Comparison of ENCODE assay signal across 9 cellular contexts in the genomic region with DNA sequence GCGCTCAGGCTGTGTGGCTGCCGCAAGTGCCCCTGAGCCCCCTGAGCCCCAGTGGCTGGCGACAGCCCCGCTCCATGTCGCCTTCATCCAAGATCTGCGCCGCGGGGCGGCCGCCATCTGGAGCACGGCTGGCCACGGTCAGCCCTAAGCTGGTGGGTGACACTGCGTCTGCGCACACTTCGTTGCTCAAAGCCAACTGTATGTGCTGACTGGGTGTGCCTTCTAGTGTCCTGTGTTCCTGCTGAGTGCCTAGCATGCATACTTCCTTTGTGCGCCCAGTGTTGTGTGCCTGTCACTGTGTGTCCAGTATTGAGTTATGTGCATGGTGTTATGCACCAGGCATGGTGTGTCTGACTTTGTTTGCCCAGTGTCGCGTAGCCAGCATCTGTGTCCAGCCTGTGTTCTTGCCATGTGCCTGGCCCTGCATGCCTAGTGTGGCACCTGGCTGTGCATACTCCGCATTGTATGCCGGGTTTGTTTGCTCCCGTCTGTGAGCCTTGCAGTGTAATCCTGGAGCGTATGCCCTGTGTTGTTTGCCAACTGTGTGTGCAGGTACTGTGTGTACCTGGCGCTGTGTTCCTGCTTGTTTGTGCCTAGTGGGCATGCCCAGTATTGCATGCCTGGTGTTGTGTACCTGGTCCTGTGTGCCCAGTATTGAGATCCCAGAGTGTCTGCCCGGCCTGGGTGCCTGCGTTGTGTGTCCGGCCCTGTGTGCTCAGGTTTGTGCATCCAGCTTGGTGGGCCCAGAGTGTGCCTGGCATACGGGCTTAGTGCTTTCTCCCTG. TPM values are rescaled to one million over a fixed set of nuclear protein-coding genes. Genes with fewer than 3 reads are reported as not detected.
DNase-seq lines count a peak whose midpoint lies in the region; ATAC-seq and TF ChIP-seq lines count a peak whose summit lies in the region.
"Had no signal": no experiment of that assay in that cellular context is flagged by ENCODE, and none has a peak within 500 bp of the region (broad histone marks: within the 10 kb centered on the region; RNA-seq: fewer than 3 reads in every experiment).

No MANE protein-coding gene starts in this region.

- no peak overlapping the region for H3K27ac Mint-ChIP-seq in activated CD8-positive, alpha-beta T cell treated with anti-CD3 and anti-CD28 coated beads for 36 hours
- H3K27ac Mint-ChIP-seq in activated CD8-positive, alpha-beta T cell treated with anti-CD3 and anti-CD28 coated beads, Interleukin-2, amount 10 ng/mL, durations not matched to agents 7 days and 5 days, result no peak overlapping the region

- POLR2A ChIA-PET in activated CD8-positive, alpha-beta T cell treated with anti-CD3 and anti-CD28 coated beads for 36 hours (lab: Charles Lee), result interaction anchor here (0.6 kb wide), 1 partner anchor 96 kb away, joined by 4 read pairs; no protein-coding TSS in a partner anchor
- POLR2A ChIA-PET in activated CD8-positive, alpha-beta T cell treated with anti-CD3 and anti-CD28 coated beads, Interleukin-2, amount 10 ng/mL, durations not matched to agents 7 days and 5 days (lab: Charles Lee), result no interaction called here

- H3K9me3 Mint-ChIP-seq in activated CD8-positive, alpha-beta T cell treated with anti-CD3 and anti-CD28 coated beads for 36 hours, result no peaks in the 10 kb centered on the region
- no peaks in the 10 kb centered on the region for H3K9me3 Mint-ChIP-seq in activated CD8-positive, alpha-beta T cell treated with anti-CD3 and anti-CD28 coated beads, Interleukin-2, amount 10 ng/mL, durations not matched to agents 7 days and 5 days (ENCODE audit: insufficient read depth)

- no peak overlapping the region for H3K9ac ChIP-seq in OCI-LY3 (ENCODE audit: low read length)

- H3K9me3 ChIP-seq in OCI-LY3 (ENCODE audit: insufficient read depth, low read length) (no peaks in the 10 kb centered on the region), heart left ventricle (no peaks in the 10 kb centered on the region)

- no peak for TF ChIP-seq POLR2A in heart left ventricle (IDR thresholded peaks at IDR 0.05)

- H3K27me3 Mint-ChIP-seq in activated CD8-positive, alpha-beta T cell treated with anti-CD3 and anti-CD28 coated beads for 36 hours, result peaks cover 24% of the 10 kb centered on the region
- peaks cover 10% of the 10 kb centered on the region for H3K27me3 Mint-ChIP-seq in activated CD8-positive, alpha-beta T cell treated with anti-CD3 and anti-CD28 coated beads, Interleukin-2, amount 10 ng/mL, durations not matched to agents 7 days and 5 days (ENCODE audit: low read depth)

- H3K27me3 ChIP-seq in OCI-LY3 (ENCODE audit: low read depth, low read length) (no peaks in the 10 kb centered on the region), heart left ventricle (peaks cover 0 to 39% (median 10%) of the 10 kb centered on the region in 9 donors)

- peak; percentile 25 for DNase-seq in activated CD8-positive, alpha-beta T cell treated with anti-CD3 and anti-CD28 coated beads for 36 hours
- DNase-seq in activated CD8-positive, alpha-beta T cell treated with anti-CD3 and anti-CD28 coated beads, Interleukin-2, amount 10 ng/mL, durations not matched to agents 7 days and 5 days, result no peak
- DNase-seq in heart left ventricle (no peak), superior temporal gyrus (ENCODE audit: extremely low spot score) (peak; percentile 50), GM13977 (ENCODE audit: low spot score) (no peak)
- no peak for DNase-seq in stimulated activated CD4-positive, alpha-beta T cell treated with anti-CD3 and anti-CD28 coated beads, Interleukin-2, amount 100 ng/mL, for 48 hours

- intact Hi-C loops in activated CD8-positive, alpha-beta T cell treated with anti-CD3 and anti-CD28 coated beads for 36 hours (cut with micrococcal nuclease), result no loop called here
- intact Hi-C loops in heart left ventricle (cut with DNase I), result loop anchor here in 5 of 10 donors (5.0 to 10.0 kb wide), 4 partner anchors 61 to 401 kb away; no protein-coding TSS in a partner anchor

- peak; percentile 33 for TF ChIP-seq CTCF in activated CD8-positive, alpha-beta T cell treated with anti-CD3 and anti-CD28 coated beads for 36 hours (IDR thresholded peaks at IDR 0.05)
- TF ChIP-seq CTCF in OCI-LY3 (IDR thresholded peaks at IDR 0.05; ENCODE audit: low read depth, low read length) (no peak), heart left ventricle (IDR thresholded peaks at IDR 0.05) (peak in 1 of 12 donors; percentile 12), GM13977 (IDR thresholded peaks at IDR 0.05; ENCODE audit: extremely low read depth, insufficient read depth, missing control alignments) (no peak)

- no peaks in the 10 kb centered on the region for H4K20me1 ChIP-seq in OCI-LY3 (ENCODE audit: insufficient read depth, low read length)

- no peak overlapping the region for H3K4me3 ChIP-seq in OCI-LY3 (ENCODE audit: low read length)
- H3K4me3 ChIP-seq in heart left ventricle, result peak overlapping the region in 10 of 12 donors; percentile 8 to 38 (median 26)
- H3K4me3 ChIP-seq: cardiac muscle cell had no signal

- H3K4me1 Mint-ChIP-seq in activated CD8-positive, alpha-beta T cell treated with anti-CD3 and anti-CD28 coated beads for 36 hours (ENCODE audit: low read depth), result peaks cover 6% of the 10 kb centered on the region
- no peaks in the 10 kb centered on the region for H3K4me1 Mint-ChIP-seq in activated CD8-positive, alpha-beta T cell treated with anti-CD3 and anti-CD28 coated beads, Interleukin-2, amount 10 ng/mL, durations not matched to agents 7 days and 5 days (ENCODE audit: low read depth)

- no peaks in the 10 kb centered on the region for H3K79me2 ChIP-seq in OCI-LY3 (ENCODE audit: low read length)

- no peak overlapping the region for H3K27ac ChIP-seq in OCI-LY3 (ENCODE audit: low read length)
- H3K27ac ChIP-seq in heart left ventricle, result no peak overlapping the region
- H3K27ac ChIP-seq: cardiac muscle cell had no signal

- H2AFZ ChIP-seq in OCI-LY3 (ENCODE audit: low read depth, low read length), result no peak overlapping the region

- H3K4me2 ChIP-seq in OCI-LY3 (ENCODE audit: low read length), result peak overlapping the region; percentile 39; the same call in 1 of the 2 replicates

- WGBS in heart left ventricle, 4 donors, result 46 to 86% (median 54%) methylated on average over 11 to 27 of the region's 27 CpGs

- H3K36me3 Mint-ChIP-seq in activated CD8-positive, alpha-beta T cell treated with anti-CD3 and anti-CD28 coated beads for 36 hours (ENCODE audit: low read depth), result no peaks in the 10 kb centered on the region
- H3K36me3 Mint-ChIP-seq in activated CD8-positive, alpha-beta T cell treated with anti-CD3 and anti-CD28 coated beads, Interleukin-2, amount 10 ng/mL, durations not matched to agents 7 days and 5 days (ENCODE audit: low read depth), result no peaks in the 10 kb centered on the region

- H3K36me3 ChIP-seq in OCI-LY3 (replicated peaks; ENCODE audit: low read depth, low read length) (no peaks in the 10 kb centered on the region), heart left ventricle (no peaks in the 10 kb centered on the region)
- H3K36me3 ChIP-seq: cardiac muscle cell had no signal

- in situ Hi-C loops in GM13977 (cut with MboI; ENCODE audit: low pct_unique_long_range_greater_than_20kb, low sequenced_read_pairs, unreplicated experiment), result no loop called here

- CTCF ChIA-PET in activated CD8-positive, alpha-beta T cell treated with anti-CD3 and anti-CD28 coated beads for 36 hours (lab: Charles Lee), result interaction anchor here (1.0 to 1.9 kb wide), 5 partner anchors 8 to 769 kb away, joined by 3 to 7 read pairs (median 3); no protein-coding TSS in a partner anchor
- CTCF ChIA-PET in activated CD8-positive, alpha-beta T cell treated with anti-CD3 and anti-CD28 coated beads, Interleukin-2, amount 10 ng/mL, durations not matched to agents 7 days and 5 days (lab: Charles Lee), result interaction anchor here (1.2 to 1.6 kb wide), 3 partner anchors 10 to 12 kb away, joined by 3 to 5 read pairs (median 4); no protein-coding TSS in a partner anchor

- ATAC-seq in activated CD8-positive, alpha-beta T cell treated with anti-CD3 and anti-CD28 coated beads for 36 hours, result no peak
- no peak for ATAC-seq in activated CD8-positive, alpha-beta T cell treated with anti-CD3 and anti-CD28 coated beads, Interleukin-2, amount 10 ng/mL, durations not matched to agents 7 days and 5 days
- ATAC-seq in heart left ventricle (peak in 3 of 4 donors; percentile 41 to 52 (median 41)), GM19395 (IDR thresholded peaks at IDR 0.05; ENCODE audit: unreplicated experiment) (no peak)

- no peaks in the 10 kb centered on the region for H3K4me1 ChIP-seq in OCI-LY3 (ENCODE audit: low read length)
- peaks cover 0 to 10% (median 7%) of the 10 kb centered on the region in 12 donors for H3K4me1 ChIP-seq in heart left ventricle

- no peak overlapping the region for H3K4me3 Mint-ChIP-seq in activated CD8-positive, alpha-beta T cell treated with anti-CD3 and anti-CD28 coated beads for 36 hours
- H3K4me3 Mint-ChIP-seq in activated CD8-positive, alpha-beta T cell treated with anti-CD3 and anti-CD28 coated beads, Interleukin-2, amount 10 ng/mL, durations not matched to agents 7 days and 5 days, result no peak overlapping the region

RNA-seq across cellular contexts. Expression of a gene that starts 54.7 kb away (rescaled TPM):
- total RNA-seq in activated CD8-positive, alpha-beta T cell treated with anti-CD3 and anti-CD28 coated beads for 36 hours, result under 1 TPM in 1 of 2 experiments, not detected in 1; 0.20 TPM
- under 1 TPM; 0.24 to 0.55 TPM for total RNA-seq in activated CD8-positive, alpha-beta T cell treated with anti-CD3 and anti-CD28 coated beads, Interleukin-2, amount 10 ng/mL, durations not matched to agents 7 days and 5 days
- total RNA-seq in heart left ventricle, result 1 to 10 TPM in 4 of 9 donors, under 1 TPM in 5; 0.25 to 2.1 (median 0.81) TPM
- polyA plus RNA-seq in heart left ventricle, result 1 to 10 TPM in 1 of 2 donors, under 1 TPM in 1; 0.98 to 1.0 TPM

Comparison
In these comparisons a context has a peak if more than half of its experiments do, and no peak if none do; other contexts are left out.
1. DNase-seq: peak in activated CD8-positive, alpha-beta T cell treated with anti-CD3 and anti-CD28 coated beads for 36 hours (single experiment) and superior temporal gyrus (single experiment); none in activated CD8-positive, alpha-beta T cell treated with anti-CD3 and anti-CD28 coated beads, Interleukin-2, amount 10 ng/mL, durations not matched to agents 7 days and 5 days (single experiment), heart left ventricle (0 of 5), GM13977 (single experiment) and stimulated activated CD4-positive, alpha-beta T cell treated with anti-CD3 and anti-CD28 coated beads, Interleukin-2, amount 100 ng/mL, for 48 hours (0 of 2).
2. ATAC-seq: peak in heart left ventricle (3 of 4); none in activated CD8-positive, alpha-beta T cell treated with anti-CD3 and anti-CD28 coated beads for 36 hours (single experiment), activated CD8-positive, alpha-beta T cell treated with anti-CD3 and anti-CD28 coated beads, Interleukin-2, amount 10 ng/mL, durations not matched to agents 7 days and 5 days (single experiment) and GM19395 (single experiment).